In genomic region chr4:16007471-16008095, GRCh38 we compare ENCODE assay signal across 26 cellular contexts. TPM values are rescaled to one million over a fixed set of nuclear protein-coding genes. Genes with fewer than 3 reads are reported as not detected.
"Had no signal": no experiment of that assay in that cellular context is flagged by ENCODE, and none has a peak within 500 bp of the region (broad histone marks: within the 10 kb centered on the region; RNA-seq: fewer than 3 reads in every experiment).

No MANE protein-coding gene starts in this region.

- H3K27me3 ChIP-seq: MG63 had no signal

- H3K4me1 Mint-ChIP-seq: activated CD4-positive, alpha-beta T cell treated with anti-CD3 and anti-CD28 coated beads, Interleukin-2, amount 10 ng/mL, durations not matched to agents 7 days and 5 days; activated naive CD4-positive, alpha-beta T cell treated with anti-CD3 and anti-CD28 coated beads, Interleukin-2, amount 10 ng/mL, durations not matched to agents 7 days and 5 days; activated naive CD8-positive, alpha-beta T cell treated with anti-CD3 and anti-CD28 coated beads for 36 hours had no signal

- H3K36me3 ChIP-seq: MG63 had no signal

- H3K36me3 Mint-ChIP-seq: activated CD4-positive, alpha-beta memory T cell treated with anti-CD3 and anti-CD28 coated beads for 36 hours; activated naive CD4-positive, alpha-beta T cell treated with anti-CD3 and anti-CD28 coated beads, Interleukin-2, amount 10 ng/mL, durations not matched to agents 7 days and 5 days; activated naive CD8-positive, alpha-beta T cell treated with anti-CD3 and anti-CD28 coated beads for 36 hours had no signal

- H3K4me3 ChIP-seq: MG63 had no signal

- H3K9me3 ChIP-seq: MG63 had no signal

- DNase-seq: activated CD4-positive, alpha-beta memory T cell treated with anti-CD3 and anti-CD28 coated beads for 36 hours; activated CD4-positive, alpha-beta T cell treated with anti-CD3 and anti-CD28 coated beads, Interleukin-2, amount 10 ng/mL, durations not matched to agents 7 days and 5 days; activated CD4-positive, CD25-positive, alpha-beta regulatory T cell; activated CD8-positive, alpha-beta memory T cell treated with anti-CD3 and anti-CD28 coated beads for 24 hours; activated gamma-delta T cell treated with Interleukin-2 at 50 U/mL for 16 hours; activated naive CD4-positive, alpha-beta T cell treated with anti-CD3 and anti-CD28 coated beads, Interleukin-2, amount 10 ng/mL, durations not matched to agents 7 days and 5 days; activated naive CD8-positive, alpha-beta T cell treated with anti-CD3 and anti-CD28 coated beads for 36 hours; activated T-cell treated with anti-CD3 and anti-CD28 coated beads, Interleukin-2, amount 50 U/mL, for 48 hours; MG63; MV-4-11; NCI-H1092 treated with DMSO at 0.1 percent for 48 hours; NCI-H1436; NCI-H1694 treated with DMSO at 0.1 percent for 48 hours; NCI-H2029 treated with DMSO at 0.1 percent for 48 hours; NCI-H446 treated with DMSO at 0.1 percent for 48 hours; NCI-H524 treated with DMSO at 0.1 percent for 48 hours; NCI-H774; NK-92 treated with Interleukin-12 subunit alpha and Interleukin-12 subunit beta, amount 100 ng/mL, for 24 hours; OCI-M1; RPMI8226; T-helper 9 cell had no signal

- H3K27ac Mint-ChIP-seq: activated CD4-positive, alpha-beta memory T cell treated with anti-CD3 and anti-CD28 coated beads for 36 hours; activated CD4-positive, alpha-beta T cell treated with anti-CD3 and anti-CD28 coated beads, Interleukin-2, amount 10 ng/mL, durations not matched to agents 7 days and 5 days; activated naive CD4-positive, alpha-beta T cell treated with anti-CD3 and anti-CD28 coated beads, Interleukin-2, amount 10 ng/mL, durations not matched to agents 7 days and 5 days; activated naive CD8-positive, alpha-beta T cell treated with anti-CD3 and anti-CD28 coated beads for 36 hours; activated T-helper 2 cell treated with anti-CD3 and anti-CD28 coated beads, Interferon-gamma antibody, Interleukin-2, Interleukin-4, amounts not matched to agents 10 μg/mL and 5 μg/mL and 100 μg/mL, durations not matched to agents 14 hours and 24 hours and 36 hours; T-helper 1 cell treated with Interleukin-12 subunit alpha and Interleukin-12 subunit beta and Interleukin-4 antibody, amounts not matched to agents 30 μg/mL and 1 μg/mL, for 36 hours had no signal

- ATAC-seq: Panc1, Right ventricle myocardium inferior had no signal

- H3K4me3 Mint-ChIP-seq: activated CD4-positive, alpha-beta memory T cell treated with anti-CD3 and anti-CD28 coated beads for 36 hours; activated CD4-positive, alpha-beta T cell treated with anti-CD3 and anti-CD28 coated beads, Interleukin-2, amount 10 ng/mL, durations not matched to agents 7 days and 5 days; activated naive CD4-positive, alpha-beta T cell treated with anti-CD3 and anti-CD28 coated beads, Interleukin-2, amount 10 ng/mL, durations not matched to agents 7 days and 5 days; activated naive CD8-positive, alpha-beta T cell treated with anti-CD3 and anti-CD28 coated beads for 36 hours; T-helper 1 cell treated with Interleukin-12 subunit alpha and Interleukin-12 subunit beta and Interleukin-4 antibody, amounts not matched to agents 30 μg/mL and 1 μg/mL, for 36 hours had no signal

- H3K9me3 Mint-ChIP-seq: activated CD4-positive, alpha-beta memory T cell treated with anti-CD3 and anti-CD28 coated beads for 36 hours; activated CD4-positive, alpha-beta T cell treated with anti-CD3 and anti-CD28 coated beads, Interleukin-2, amount 10 ng/mL, durations not matched to agents 7 days and 5 days; activated naive CD4-positive, alpha-beta T cell treated with anti-CD3 and anti-CD28 coated beads, Interleukin-2, amount 10 ng/mL, durations not matched to agents 7 days and 5 days; activated naive CD8-positive, alpha-beta T cell treated with anti-CD3 and anti-CD28 coated beads for 36 hours; activated T-helper 2 cell treated with anti-CD3 and anti-CD28 coated beads, Interferon-gamma antibody, Interleukin-2, Interleukin-4, amounts not matched to agents 10 μg/mL and 5 μg/mL and 100 μg/mL, durations not matched to agents 14 hours and 24 hours and 36 hours; T-helper 1 cell treated with Interleukin-12 subunit alpha and Interleukin-12 subunit beta and Interleukin-4 antibody, amounts not matched to agents 30 μg/mL and 1 μg/mL, for 36 hours had no signal

RNA-seq across cellular contexts. Expression of gene FGFBP2, which starts 44.6 kb away (rescaled TPM):
- total RNA-seq: cerebellum had no signal
